Comparison of ENCODE assay signal across 11 cellular contexts in the genomic region with DNA sequence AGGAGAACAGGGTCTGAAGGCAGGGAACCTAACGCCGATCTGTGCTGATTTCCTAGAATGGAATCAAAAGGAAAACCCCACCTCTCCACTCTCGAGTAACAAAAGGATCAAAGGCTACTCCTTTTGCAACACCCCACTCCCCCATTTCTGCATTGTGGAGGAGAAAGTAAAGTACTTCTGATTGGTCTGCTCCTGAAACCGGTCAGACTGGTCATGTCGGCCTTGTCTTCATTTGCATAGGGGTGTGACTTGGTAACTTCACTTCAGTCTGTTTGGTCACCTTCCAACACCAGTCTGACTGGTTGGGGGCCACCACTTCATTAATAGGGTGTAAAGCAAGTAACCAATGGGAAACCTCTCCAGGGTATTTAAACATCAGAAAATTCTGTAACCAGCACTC.
DNase-seq lines count a peak whose midpoint lies in the region; ATAC-seq and TF ChIP-seq lines count a peak whose summit lies in the region.
"Had no signal": no experiment of that assay in that cellular context is flagged by ENCODE, and none has a peak within 500 bp of the region (broad histone marks: within the 10 kb centered on the region; RNA-seq: fewer than 3 reads in every experiment).

No MANE protein-coding gene starts in this region.

- H3K4me1 ChIP-seq in mammary epithelial cell (ENCODE audit: insufficient read depth, low read length) (no peaks in the 10 kb centered on the region), lower lobe of right lung (no peaks in the 10 kb centered on the region)
- H3K4me1 ChIP-seq: A549 had no signal

- dilution Hi-C loops in mammary epithelial cell (cut with HindIII; ENCODE audit: low sequenced_read_pairs): no loop called here

- DNase-seq in NCI-H2196 (lab: John Stamatoyannopoulos, UW; ENCODE audit: unreplicated experiment): peak; percentile 40
- no peak for DNase-seq in NCI-H2196 treated with DMSO at 0.1 percent for 48 hours (lab: John Stamatoyannopoulos, UW; ENCODE audit: unreplicated experiment)
- DNase-seq in mammary epithelial cell: peak; percentile 24
- peak; percentile 59 for DNase-seq in lower lobe of right lung
- DNase-seq in SHP77 treated with DMSO at 0.1 percent for 48 hours (lab: John Stamatoyannopoulos, UW): no peak
- DNase-seq: left ventricle myocardium superior, substantia nigra had no signal

- CTCF ChIA-PET in mammary epithelial cell (lab: Charles Lee; ENCODE audit: low non-redundant PET): no interaction called here

- H3K27ac ChIP-seq in mammary epithelial cell (ENCODE audit: insufficient read depth, low read depth, low read length): no peak overlapping the region
- no peak overlapping the region for H3K27ac ChIP-seq in lower lobe of right lung
- H3K27ac ChIP-seq: A549 had no signal

- WGBS in mammary epithelial cell (ENCODE audit: low coverage, missing lambda C conversion rate): 9% methylated on average over 4 of the region's 5 CpGs

- intact Hi-C loops in mammary epithelial cell (cut with micrococcal nuclease) (no loop called here), lower lobe of right lung (cut with DNase I) (no loop called here)

- H3K4me2 ChIP-seq in mammary epithelial cell (ENCODE audit: insufficient read depth, low read depth, low read length): peak overlapping the region; percentile 56
- H3K4me2 ChIP-seq: A549 had no signal

- H3K4me3 ChIP-seq in mammary epithelial cell (replicated peaks in 1 of 3; ENCODE audit: insufficient read depth in 1 of 3, low read depth in 2 of 3, low read length in 3 of 3) (no peak overlapping the region), lower lobe of right lung (no peak overlapping the region)
- H3K4me3 ChIP-seq: A549 had no signal

- H4K20me1 ChIP-seq in mammary epithelial cell (ENCODE audit: insufficient read depth, low read length): no peaks in the 10 kb centered on the region

- H3K79me2 ChIP-seq in mammary epithelial cell (ENCODE audit: insufficient read depth, low read length): no peaks in the 10 kb centered on the region

- no peak overlapping the region for H3K9ac ChIP-seq in mammary epithelial cell (ENCODE audit: insufficient read depth, low read length)

- no peaks in the 10 kb centered on the region for H3K27me3 ChIP-seq in mammary epithelial cell (ENCODE audit: insufficient read depth, low read length)
- H3K27me3 ChIP-seq in lower lobe of right lung (ENCODE audit: low read depth): no peaks in the 10 kb centered on the region

- no peak for TF ChIP-seq CTCF in mammary epithelial cell (conservative IDR thresholded peaks at IDR 0.05 in 1 of 2, IDR thresholded peaks at IDR 0.05 in 1 of 2; ENCODE audit: extremely low read depth in 1 of 2, insufficient read depth in 1 of 2, low read depth in 1 of 2, low read length in 2 of 2)
- TF ChIP-seq CTCF in lower lobe of right lung (IDR thresholded peaks at IDR 0.05): no peak

- BruUV-seq in mammary epithelial cell (replicated peaks; lab: Mats Ljungman, UMichigan): no TSS peak

- H3K9me3 ChIP-seq in mammary epithelial cell (replicated peaks; ENCODE audit: insufficient read depth, low read length): no peaks in the 10 kb centered on the region
- no peaks in the 10 kb centered on the region for H3K9me3 ChIP-seq in lower lobe of right lung
- H3K9me3 ChIP-seq: A549 had no signal

- H3K36me3 ChIP-seq in mammary epithelial cell (ENCODE audit: insufficient read depth, low read length) (no peaks in the 10 kb centered on the region), lower lobe of right lung (no peaks in the 10 kb centered on the region)

- peak; percentile 95 to 96 for ATAC-seq in lower lobe of right lung
- no peak for ATAC-seq in HG02610 (IDR thresholded peaks at IDR 0.05; ENCODE audit: unreplicated experiment)
- no peak for ATAC-seq in GM19351 (IDR thresholded peaks at IDR 0.05; ENCODE audit: unreplicated experiment)
- no peak for ATAC-seq in GM18498 (IDR thresholded peaks at IDR 0.05; ENCODE audit: unreplicated experiment)
- ATAC-seq: A549, left ventricle myocardium superior had no signal

- H2AFZ ChIP-seq in mammary epithelial cell (ENCODE audit: low read depth, low read length): peak overlapping the region; percentile 63

- in situ Hi-C loops in mammary epithelial cell (cut with MboI; ENCODE audit: low sequenced_read_pairs in 2 of 2): no loop called here

Comparison
In these comparisons a context has a peak if more than half of its experiments do, and no peak if none do; other contexts are left out.
1. DNase-seq: peak in NCI-H2196 (single experiment), mammary epithelial cell (single experiment) and lower lobe of right lung (single experiment); none in NCI-H2196 treated with DMSO at 0.1 percent for 48 hours (single experiment) and SHP77 treated with DMSO at 0.1 percent for 48 hours (single experiment).
2. ATAC-seq: peak in lower lobe of right lung (2 of 2); none in HG02610 (single experiment), GM19351 (single experiment) and GM18498 (single experiment).